1 cellular context compared by ENCODE assay signal in the genomic region with DNA sequence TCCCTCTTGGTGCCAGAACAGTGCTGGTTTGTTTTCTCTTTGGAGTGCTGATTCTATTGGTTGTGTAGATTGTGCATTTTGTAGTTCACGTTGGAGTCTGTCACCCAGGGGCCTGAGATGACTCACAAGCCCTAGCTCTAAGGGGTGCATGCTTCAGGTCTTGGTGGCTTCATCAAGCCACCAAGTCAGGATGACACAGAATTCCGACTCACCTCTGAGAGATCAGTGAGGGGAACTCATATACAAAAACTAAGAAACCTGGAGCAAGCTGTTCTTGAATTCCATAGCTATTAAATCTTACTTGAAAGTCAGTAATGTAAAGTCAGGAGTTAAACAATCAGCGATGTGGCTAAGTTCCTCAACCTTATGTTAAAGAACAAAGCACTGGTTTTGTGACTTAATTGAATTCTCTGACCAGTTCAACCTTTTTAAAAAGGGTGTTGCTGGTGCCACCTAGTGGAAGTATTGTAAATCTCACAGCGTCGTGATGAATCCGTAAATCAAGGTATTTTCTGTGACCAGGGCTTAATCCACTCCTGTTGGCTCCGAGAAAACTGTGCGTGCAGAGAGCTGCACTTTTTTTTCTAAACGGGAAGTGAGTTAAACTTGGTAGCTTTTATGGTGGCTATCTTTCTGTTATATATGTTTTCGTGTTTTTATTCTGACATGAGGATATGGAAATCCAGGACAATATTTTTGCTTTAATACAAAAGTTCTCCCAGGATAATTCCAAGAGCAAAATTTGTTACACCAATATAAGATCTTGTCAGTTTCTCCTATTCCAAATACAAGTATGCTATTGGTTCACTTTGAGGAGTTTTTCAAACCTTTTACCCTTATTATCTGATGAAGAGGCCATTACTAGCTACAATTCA.
TF ChIP-seq lines count a peak whose summit lies in the region.

No MANE protein-coding gene starts in this region.

TF ChIP-seq in SK-N-SH treated with all-trans-retinoic acid at 6 μM for 48 hours, 23 proteins besides CTCF, POLR2A, EP300 and RAD21 (continued from another document):
- TF ChIP-seq, protein P1, sequence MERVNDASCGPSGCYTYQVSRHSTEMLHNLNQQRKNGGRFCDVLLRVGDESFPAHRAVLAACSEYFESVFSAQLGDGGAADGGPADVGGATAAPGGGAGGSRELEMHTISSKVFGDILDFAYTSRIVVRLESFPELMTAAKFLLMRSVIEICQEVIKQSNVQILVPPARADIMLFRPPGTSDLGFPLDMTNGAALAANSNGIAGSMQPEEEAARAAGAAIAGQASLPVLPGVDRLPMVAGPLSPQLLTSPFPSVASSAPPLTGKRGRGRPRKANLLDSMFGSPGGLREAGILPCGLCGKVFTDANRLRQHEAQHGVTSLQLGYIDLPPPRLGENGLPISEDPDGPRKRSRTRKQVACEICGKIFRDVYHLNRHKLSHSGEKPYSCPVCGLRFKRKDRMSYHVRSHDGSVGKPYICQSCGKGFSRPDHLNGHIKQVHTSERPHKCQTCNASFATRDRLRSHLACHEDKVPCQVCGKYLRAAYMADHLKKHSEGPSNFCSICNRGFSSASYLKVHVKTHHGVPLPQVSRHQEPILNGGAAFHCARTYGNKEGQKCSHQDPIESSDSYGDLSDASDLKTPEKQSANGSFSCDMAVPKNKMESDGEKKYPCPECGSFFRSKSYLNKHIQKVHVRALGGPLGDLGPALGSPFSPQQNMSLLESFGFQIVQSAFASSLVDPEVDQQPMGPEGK (CRISPR knock-in tag; IDR thresholded peaks at IDR 0.05; ENCODE audit: borderline replicate concordance) = no peak
- no peak for TF ChIP-seq ESRRG (CRISPR knock-in tag; IDR thresholded peaks at IDR 0.05)
